25 cellular contexts compared by ENCODE assay signal in genomic region chr2:136022747-136023146, GRCh38. TPM values are rescaled to one million over a fixed set of nuclear protein-coding genes. Genes with fewer than 3 reads are reported as not detected.
DNase-seq lines count a peak whose midpoint lies in the region; FAIRE-seq and TF ChIP-seq lines count a peak whose summit lies in the region.
"Had no signal": no experiment of that assay in that cellular context is flagged by ENCODE, and none has a peak within 500 bp of the region (broad histone marks: within the 10 kb centered on the region; RNA-seq: fewer than 3 reads in every experiment).

No MANE protein-coding gene starts in this region.

- TF ChIP-seq CTCF in spleen (IDR thresholded peaks at IDR 0.05 in 8 of 11, conservative IDR thresholded peaks at IDR 0.05 in 3 of 11) (no peak), sigmoid colon (IDR thresholded peaks at IDR 0.05) (no peak), WERI-Rb-1 (IDR thresholded peaks at IDR 0.05; ENCODE audit: low read depth, low read length) (no peak), thyroid gland (IDR thresholded peaks at IDR 0.05) (no peak)

- TF ChIP-seq POLR2A in spleen (IDR thresholded peaks at IDR 0.05), result no peak
- no peak for TF ChIP-seq POLR2A in sigmoid colon (IDR thresholded peaks at IDR 0.05)
- no peak for TF ChIP-seq POLR2A in thyroid gland (IDR thresholded peaks at IDR 0.05)

- peaks cover 53% of the 10 kb centered on the region for H3K4me1 Mint-ChIP-seq in dendritic cell treated with granulocyte-macrophage colony-stimulating factor and Interleukin-4, amounts not matched to agents 40 ng/mL and 50 ng/mL, for 4 days (ENCODE audit: low read depth)

- H3K9me3 ChIP-seq in spleen, result no peaks in the 10 kb centered on the region
- no peaks in the 10 kb centered on the region for H3K9me3 ChIP-seq in sigmoid colon
- H3K9me3 ChIP-seq in WERI-Rb-1 (ENCODE audit: severe bottlenecking), result no peaks in the 10 kb centered on the region
- H3K9me3 ChIP-seq in thyroid gland, result no peaks in the 10 kb centered on the region
- H3K9me3 ChIP-seq: Caco-2, MG63, pancreas, tibial nerve had no signal

- H3K27me3 ChIP-seq in spleen (replicated peaks in 1 of 7) (no peaks in the 10 kb centered on the region), sigmoid colon (no peaks in the 10 kb centered on the region), WERI-Rb-1 (ENCODE audit: insufficient read depth, low read depth, severe bottlenecking) (no peaks in the 10 kb centered on the region), thyroid gland (no peaks in the 10 kb centered on the region)
- H3K27me3 ChIP-seq: cardiac muscle cell, MG63, pancreas, tibial nerve had no signal

- H3K9me3 Mint-ChIP-seq in dendritic cell treated with granulocyte-macrophage colony-stimulating factor and Interleukin-4, amounts not matched to agents 40 ng/mL and 50 ng/mL, for 4 days, result no peaks in the 10 kb centered on the region
- H3K9me3 Mint-ChIP-seq: activated T-cell treated with anti-CD3 and anti-CD28 coated beads, Interleukin-2, amount 50 U/mL, for 24 hours; naive thymus-derived CD8-positive, alpha-beta T cell had no signal

- H3K27ac ChIP-seq in spleen, result peak overlapping the region in 7 of 8 donors; percentile 5 to 80 (median 61)
- H3K27ac ChIP-seq in sigmoid colon, result no peak overlapping the region
- no peak overlapping the region for H3K27ac ChIP-seq in WERI-Rb-1
- H3K27ac ChIP-seq in thyroid gland, result no peak overlapping the region
- H3K27ac ChIP-seq: cardiac muscle cell, epithelial cell of prostate, foreskin keratinocyte, pancreas, tibial nerve had no signal

- peak overlapping the region in 1 of 8 donors; percentile 30 for H3K4me3 ChIP-seq in spleen
- H3K4me3 ChIP-seq in sigmoid colon, result no peak overlapping the region
- H3K4me3 ChIP-seq in WERI-Rb-1 (ENCODE audit: low read depth, low read length), result no peak overlapping the region
- H3K4me3 ChIP-seq in thyroid gland (replicated peaks in 1 of 3), result no peak overlapping the region
- H3K4me3 ChIP-seq: cardiac muscle cell, MG63, pancreas, tibial nerve had no signal

- H3K27me3 Mint-ChIP-seq in dendritic cell treated with granulocyte-macrophage colony-stimulating factor and Interleukin-4, amounts not matched to agents 40 ng/mL and 50 ng/mL, for 4 days, result peaks cover 3% of the 10 kb centered on the region
- H3K27me3 Mint-ChIP-seq: activated T-cell treated with anti-CD3 and anti-CD28 coated beads, Interleukin-2, amount 50 U/mL, for 24 hours; naive thymus-derived CD8-positive, alpha-beta T cell had no signal

- intact Hi-C loops in dendritic cell treated with granulocyte-macrophage colony-stimulating factor and Interleukin-4, amounts not matched to agents 40 ng/mL and 50 ng/mL, for 4 days (cut with micrococcal nuclease), result no loop called here
- intact Hi-C loops in spleen (cut with DNase I; ENCODE audit: low total_unique reads), result no loop called here
- intact Hi-C loops in sigmoid colon (cut with DNase I), result no loop called here
- intact Hi-C loops in thyroid gland (cut with DNase I), result no loop called here

- no peak for TF ChIP-seq EP300 in sigmoid colon (IDR thresholded peaks at IDR 0.05)

- DNase-seq in GM19239 (ENCODE audit: insufficient read length, low spot score) (no peak), NOMO-1 treated with DMSO at 0.1 percent for 48 hours (lab: John Stamatoyannopoulos, UW; ENCODE audit: unreplicated experiment) (peak; percentile 98), spleen (no peak), sigmoid colon (no peak), WERI-Rb-1 (no peak), thyroid gland (no peak)
- DNase-seq: activated CD8-positive, alpha-beta T cell treated with anti-CD3 and anti-CD28 coated beads, Interleukin-2, amount 10 ng/mL, durations not matched to agents 7 days and 5 days; activated naive CD4-positive, alpha-beta T cell; activated T-cell treated with anti-CD3 and anti-CD28 coated beads, Interleukin-2, amount 50 U/mL, for 24 hours; Caco-2; dermis blood vessel endothelial cell; foreskin keratinocyte; hippocampal formation; MG63; naive thymus-derived CD8-positive, alpha-beta T cell; NCI-H187 treated with DMSO at 0.1 percent for 48 hours; NCI-H446; pancreas; RPMI8226; stimulated activated naive CD4-positive, alpha-beta T cell had no signal

- peak overlapping the region; percentile 4 for H3K27ac Mint-ChIP-seq in dendritic cell treated with granulocyte-macrophage colony-stimulating factor and Interleukin-4, amounts not matched to agents 40 ng/mL and 50 ng/mL, for 4 days
- H3K27ac Mint-ChIP-seq: activated CD8-positive, alpha-beta T cell treated with anti-CD3 and anti-CD28 coated beads, Interleukin-2, amount 10 ng/mL, durations not matched to agents 7 days and 5 days; activated T-cell treated with anti-CD3 and anti-CD28 coated beads, Interleukin-2, amount 50 U/mL, for 24 hours had no signal

- H3K4me1 ChIP-seq in spleen, result peaks cover 9 to 72% (median 29%) of the 10 kb centered on the region in 6 donors
- peaks cover 0 to 9% (median 7%) of the 10 kb centered on the region in 4 donors for H3K4me1 ChIP-seq in sigmoid colon
- H3K4me1 ChIP-seq in thyroid gland, result no peaks in the 10 kb centered on the region
- H3K4me1 ChIP-seq: foreskin keratinocyte, pancreas had no signal

- H3K36me3 Mint-ChIP-seq in dendritic cell treated with granulocyte-macrophage colony-stimulating factor and Interleukin-4, amounts not matched to agents 40 ng/mL and 50 ng/mL, for 4 days (ENCODE audit: low read depth), result no peaks in the 10 kb centered on the region
- H3K36me3 Mint-ChIP-seq: naive thymus-derived CD8-positive, alpha-beta T cell had no signal

- WGBS in spleen, 5 donors, result 57 to 84% (median 75%) methylated on average over 1 of the region's 1 CpG
- 88 to 97% methylated on average over 1 of the region's 1 CpG for WGBS in sigmoid colon, 2 donors
- WGBS in thyroid gland, 2 donors, result 98% methylated on average over 1 of the region's 1 CpG

- no peak overlapping the region for H3K4me3 Mint-ChIP-seq in dendritic cell treated with granulocyte-macrophage colony-stimulating factor and Interleukin-4, amounts not matched to agents 40 ng/mL and 50 ng/mL, for 4 days
- H3K4me3 Mint-ChIP-seq: activated CD8-positive, alpha-beta T cell treated with anti-CD3 and anti-CD28 coated beads, Interleukin-2, amount 10 ng/mL, durations not matched to agents 7 days and 5 days; activated T-cell treated with anti-CD3 and anti-CD28 coated beads, Interleukin-2, amount 50 U/mL, for 24 hours; naive thymus-derived CD8-positive, alpha-beta T cell had no signal

- FAIRE-seq in GM19239 (lab: Jason Lieb, UNC), result peak; percentile 76
- FAIRE-seq: keratinocyte, pancreas had no signal

- no peaks in the 10 kb centered on the region for H3K36me3 ChIP-seq in spleen
- no peaks in the 10 kb centered on the region for H3K36me3 ChIP-seq in sigmoid colon
- no peaks in the 10 kb centered on the region for H3K36me3 ChIP-seq in WERI-Rb-1
- H3K36me3 ChIP-seq in thyroid gland, result no peaks in the 10 kb centered on the region
- H3K36me3 ChIP-seq: cardiac muscle cell, MG63, pancreas, tibial nerve had no signal

RNA-seq across cellular contexts. Expression of gene DARS1, which starts 37.3 kb away (rescaled TPM):
- 10 to 100 TPM; 56.2 to 72.8 (median 64.3) TPM for total RNA-seq in spleen
- polyA plus RNA-seq in spleen, result 10 to 100 TPM; 65.1 to 88.6 (median 72.1) TPM
- 10 to 100 TPM; 77.3 to 95.6 (median 81.5) TPM for total RNA-seq in sigmoid colon
- 10 to 100 TPM; 31.4 to 45.5 (median 34.8) TPM for polyA plus RNA-seq in sigmoid colon
- total RNA-seq in thyroid gland, result 10 to 100 TPM; 69.6 to 94.4 (median 75.9) TPM

Comparison
In these comparisons a context has a peak if more than half of its experiments do, and no peak if none do; other contexts are left out.
1. H3K27ac ChIP-seq: peak in spleen (7 of 8); none in sigmoid colon (0 of 4), WERI-Rb-1 (single experiment) and thyroid gland (0 of 3).